9 cellular contexts compared by ENCODE assay signal in the genomic region with DNA sequence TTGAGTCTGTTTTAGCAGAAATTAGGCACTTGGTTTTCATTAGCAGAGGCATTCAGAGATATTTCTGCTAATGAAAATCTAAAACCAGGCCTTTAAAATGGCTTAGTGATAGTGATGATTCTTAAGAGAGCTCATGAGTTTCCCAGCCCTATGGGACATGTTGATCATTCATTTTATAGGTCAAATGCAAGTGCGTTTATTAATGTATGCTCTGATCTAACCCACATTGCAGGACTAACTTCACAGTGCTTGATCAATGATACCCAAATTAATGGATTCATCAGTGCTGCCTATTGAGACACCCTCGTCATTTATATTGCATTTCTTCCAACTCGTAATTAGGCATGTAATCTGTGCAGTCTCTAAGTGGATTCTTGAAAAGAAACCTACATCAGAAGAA.
"Had no signal": no experiment of that assay in that cellular context is flagged by ENCODE, and none has a peak within 500 bp of the region (broad histone marks: within the 10 kb centered on the region; RNA-seq: fewer than 3 reads in every experiment).

No MANE protein-coding gene starts in this region.

- H3K4me3 Mint-ChIP-seq: H9, HFFc6 had no signal

- H3K27ac Mint-ChIP-seq: HFFc6 had no signal

- H3K9ac ChIP-seq: GM23248 had no signal

- ATAC-seq: HCT116 had no signal

- DNase-seq: GM23248, GOT3, H7, H9, HCEC 1CT, HFFc6 had no signal

- H3K36me3 ChIP-seq: HAP-1 had no signal

- H3K27ac ChIP-seq: GM23248 had no signal

- H3K4me3 ChIP-seq: GM23248, HAP-1 had no signal

- H2AFZ ChIP-seq: GM23248 had no signal

- FAIRE-seq: H54 had no signal

- H3K4me1 ChIP-seq: HAP-1 had no signal

- H3K9me3 ChIP-seq: HAP-1 had no signal

- H3K9me3 Mint-ChIP-seq: HFFc6 had no signal
